Comparison of ENCODE assay signal across 20 cellular contexts in genomic region chr5:125209650-125210049, GRCh38.
DNase-seq lines count a peak whose midpoint lies in the region; ATAC-seq and TF ChIP-seq lines count a peak whose summit lies in the region.
"Had no signal": no experiment of that assay in that cellular context is flagged by ENCODE, and none has a peak within 500 bp of the region (broad histone marks: within the 10 kb centered on the region; RNA-seq: fewer than 3 reads in every experiment).

No MANE protein-coding gene starts in this region.

- H3K27me3 Mint-ChIP-seq in brain: no peaks in the 10 kb centered on the region
- H3K27me3 Mint-ChIP-seq: dendritic cell treated with granulocyte-macrophage colony-stimulating factor and Interleukin-4, amounts not matched to agents 40 ng/mL and 50 ng/mL, for 4 days; naive B cell had no signal

- peaks cover 4% of the 10 kb centered on the region for H3K4me1 Mint-ChIP-seq in brain
- H3K4me1 Mint-ChIP-seq: stimulated activated effector memory CD8-positive, alpha-beta T cell treated with anti-CD3 and anti-CD28 coated beads, Interleukin-12 subunit alpha, Interleukin-12 subunit beta, amount 100 ng/mL, for 72 hours had no signal

- TF ChIP-seq CTCF in AG10803 (conservative IDR thresholded peaks at IDR 0.05; ENCODE audit: low read length) (no peak), brain (conservative IDR thresholded peaks at IDR 0.05) (no peak), right lobe of liver (IDR thresholded peaks at IDR 0.05) (no peak), RWPE1 (conservative IDR thresholded peaks at IDR 0.05; ENCODE audit: low read depth) (no peak)

- H3K4me3 ChIP-seq in AG10803 (ENCODE audit: low read length) (no peak overlapping the region), right lobe of liver (no peak overlapping the region)
- H3K4me3 ChIP-seq: sigmoid colon, suprapubic skin had no signal

- H3K27ac ChIP-seq in right lobe of liver (no peak overlapping the region), RWPE1 (no peak overlapping the region)
- H3K27ac ChIP-seq: sigmoid colon, suprapubic skin had no signal

- CTCF ChIA-PET in RWPE1 (lab: Yijun Ruan, JAX): no interaction called here

- H3K4me3 Mint-ChIP-seq in brain: no peak overlapping the region
- H3K4me3 Mint-ChIP-seq: dendritic cell treated with granulocyte-macrophage colony-stimulating factor and Interleukin-4, amounts not matched to agents 40 ng/mL and 50 ng/mL, for 4 days; naive B cell; stimulated activated effector memory CD8-positive, alpha-beta T cell treated with anti-CD3 and anti-CD28 coated beads, Interleukin-12 subunit alpha, Interleukin-12 subunit beta, amount 100 ng/mL, for 72 hours had no signal

- ATAC-seq in right lobe of liver (peak in 3 of 4 donors; percentile 91 to 99 (median 95)), GM21786 (IDR thresholded peaks at IDR 0.05; ENCODE audit: unreplicated experiment) (no peak)
- ATAC-seq: stimulated activated effector memory CD8-positive, alpha-beta T cell treated with anti-CD3 and anti-CD28 coated beads, Interleukin-12 subunit alpha, Interleukin-12 subunit beta, amount 100 ng/mL, for 72 hours had no signal

- H3K27ac Mint-ChIP-seq in brain: peak overlapping the region in 3 of 5 experiments; percentile 13 to 22 (median 17)
- H3K27ac Mint-ChIP-seq: dendritic cell treated with granulocyte-macrophage colony-stimulating factor and Interleukin-4, amounts not matched to agents 40 ng/mL and 50 ng/mL, for 4 days; naive B cell; stimulated activated effector memory CD8-positive, alpha-beta T cell treated with anti-CD3 and anti-CD28 coated beads, Interleukin-12 subunit alpha, Interleukin-12 subunit beta, amount 100 ng/mL, for 72 hours had no signal

- H3K9me3 ChIP-seq in right lobe of liver: no peaks in the 10 kb centered on the region
- H3K9me3 ChIP-seq: sigmoid colon, suprapubic skin had no signal

- WGBS in right lobe of liver (ENCODE audit: insufficient coverage, low coverage, low lambda C conversion rate, missing lambda C conversion rate): 37% methylated on average over 2 of the region's 2 CpGs

- H3K27me3 ChIP-seq in right lobe of liver: no peaks in the 10 kb centered on the region
- H3K27me3 ChIP-seq: sigmoid colon, suprapubic skin had no signal

- peaks cover 0 to 4% (median 0%) of the 10 kb centered on the region in 4 donors for H3K4me1 ChIP-seq in right lobe of liver
- H3K4me1 ChIP-seq: sigmoid colon had no signal

- TF ChIP-seq POLR2A in right lobe of liver (IDR thresholded peaks at IDR 0.05): no peak

- H3K36me3 ChIP-seq in right lobe of liver: no peaks in the 10 kb centered on the region
- H3K36me3 ChIP-seq: sigmoid colon, suprapubic skin had no signal

- intact Hi-C loops in right lobe of liver (cut with DNase I): no loop called here

- H3K36me3 Mint-ChIP-seq in brain: no peaks in the 10 kb centered on the region
- H3K36me3 Mint-ChIP-seq: stimulated activated effector memory CD8-positive, alpha-beta T cell treated with anti-CD3 and anti-CD28 coated beads, Interleukin-12 subunit alpha, Interleukin-12 subunit beta, amount 100 ng/mL, for 72 hours had no signal

- POLR2A ChIA-PET in RWPE1 (lab: Yijun Ruan, JAX; ENCODE audit: low non-redundant PET): no interaction called here

- DNase-seq in AG10803 (ENCODE audit: low read depth): peak; percentile 9
- DNase-seq in NCI-H1694 (lab: John Stamatoyannopoulos, UW): peak; percentile 56
- peak in 1 of 3 donors; percentile 62 for DNase-seq in right lobe of liver
- no peak for DNase-seq in stimulated activated CD4-positive, alpha-beta T cell treated with anti-CD3 and anti-CD28 coated beads, Interleukin-2, amount 100 ng/mL, for 24 hours
- DNase-seq in RWPE1 (ENCODE audit: low spot score): no peak
- DNase-seq in inferior parietal cortex (ENCODE audit: extremely low spot score): no peak
- DNase-seq: activated CD4-positive, alpha-beta T cell treated with anti-CD3 and anti-CD28 coated beads for 1 hour; activated T-cell treated with anti-CD3 and anti-CD28 coated beads, Interleukin-2, amount 50 U/mL, for 1 hour; caudate nucleus; hippocampal formation; naive B cell; NCI-H1105; NCI-H526 treated with DMSO at 0.1 percent for 48 hours; sigmoid colon; SW 1271 had no signal

- H3K9me3 Mint-ChIP-seq in brain: peaks cover 3 to 10% (median 8%) of the 10 kb centered on the region in 5 experiments
- H3K9me3 Mint-ChIP-seq: dendritic cell treated with granulocyte-macrophage colony-stimulating factor and Interleukin-4, amounts not matched to agents 40 ng/mL and 50 ng/mL, for 4 days had no signal

Comparison
In these comparisons a context has a peak if more than half of its experiments do, and no peak if none do; other contexts are left out.
1. DNase-seq: peak in AG10803 (single experiment) and NCI-H1694 (single experiment); none in stimulated activated CD4-positive, alpha-beta T cell treated with anti-CD3 and anti-CD28 coated beads, Interleukin-2, amount 100 ng/mL, for 24 hours (0 of 2), RWPE1 (single experiment) and inferior parietal cortex (single experiment).